Comparison of ENCODE assay signal across 1 cellular context in the genomic region with DNA sequence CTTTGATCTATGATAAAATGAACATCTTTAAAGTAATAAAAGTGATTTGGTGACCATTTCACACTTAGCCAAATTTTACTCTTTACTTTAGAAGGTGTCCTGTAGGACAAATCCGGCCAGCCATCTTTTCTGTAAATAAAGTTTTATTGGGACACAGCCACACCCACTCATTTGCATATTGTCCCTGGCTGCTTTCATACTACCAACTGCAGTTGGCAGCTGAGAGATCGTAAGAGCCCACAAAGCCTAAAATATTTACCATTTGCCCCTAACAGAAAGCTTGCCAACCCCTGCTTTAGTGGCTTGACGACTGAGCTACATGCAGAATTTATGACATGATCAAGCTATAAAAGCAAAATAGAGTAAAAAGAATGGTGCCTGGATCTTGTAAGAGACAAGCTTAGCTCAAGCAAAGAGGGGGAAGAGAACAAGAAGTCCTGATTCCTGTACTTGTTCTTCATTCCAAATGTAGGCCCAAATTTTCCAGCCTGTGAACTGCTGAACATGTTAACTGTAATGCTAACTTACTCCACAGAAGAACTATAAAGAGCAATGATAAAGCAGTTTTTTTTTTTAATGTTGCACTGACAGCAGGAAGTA.
TF ChIP-seq lines count a peak whose summit lies in the region.

No MANE protein-coding gene starts in this region.

TF ChIP-seq in K562, 482 proteins besides CTCF, POLR2A, EP300 and RAD21:
- TF ChIP-seq RBFOX2 (IDR thresholded peaks at IDR 0.05; ENCODE audit: low read depth, low read length): peak; percentile 12; the same call in 1 of the 2 replicates
- TF ChIP-seq MAFG (tag; conservative IDR thresholded peaks at IDR 0.05): peak; percentile 61
- TF ChIP-seq ZBTB40 (IDR thresholded peaks at IDR 0.05): peak; percentile 96
- TF ChIP-seq ZBTB40 (CRISPR knock-in tag; IDR thresholded peaks at IDR 0.05): peak; percentile 97
- TF ChIP-seq ZNF316 (IDR thresholded peaks at IDR 0.05): peak; percentile 34; the same call in 1 of the 2 replicates
- TF ChIP-seq YY1 (IDR thresholded peaks at IDR 0.05; ENCODE audit: borderline replicate concordance in 1 of 3, control insufficient read depth in 1 of 3, extremely low read depth in 1 of 3, insufficient read depth in 3 of 3, insufficient read length in 1 of 3, insufficient replicate concordance in 2 of 3, low read depth in 1 of 3, low read length in 2 of 3): peak in 1 of 3 experiments; percentile 28
- TF ChIP-seq ILF3 (IDR thresholded peaks at IDR 0.05; ENCODE audit: borderline replicate concordance): no peak
- TF ChIP-seq, protein P1, sequence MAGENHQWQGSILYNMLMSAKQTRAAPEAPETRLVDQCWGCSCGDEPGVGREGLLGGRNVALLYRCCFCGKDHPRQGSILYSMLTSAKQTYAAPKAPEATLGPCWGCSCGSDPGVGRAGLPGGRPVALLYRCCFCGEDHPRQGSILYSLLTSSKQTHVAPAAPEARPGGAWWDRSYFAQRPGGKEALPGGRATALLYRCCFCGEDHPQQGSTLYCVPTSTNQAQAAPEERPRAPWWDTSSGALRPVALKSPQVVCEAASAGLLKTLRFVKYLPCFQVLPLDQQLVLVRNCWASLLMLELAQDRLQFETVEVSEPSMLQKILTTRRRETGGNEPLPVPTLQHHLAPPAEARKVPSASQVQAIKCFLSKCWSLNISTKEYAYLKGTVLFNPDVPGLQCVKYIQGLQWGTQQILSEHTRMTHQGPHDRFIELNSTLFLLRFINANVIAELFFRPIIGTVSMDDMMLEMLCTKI (IDR thresholded peaks at IDR 0.05; ENCODE audit: partially characterized antibody): no peak
- 0 out of 2 replicates have a peak, but pooled peaks have one; percentile 22 for TF ChIP-seq ZKSCAN1 (IDR thresholded peaks at IDR 0.05; ENCODE audit: low read depth, low read length)
- no peak for TF ChIP-seq SRSF3 (IDR thresholded peaks at IDR 0.05; ENCODE audit: insufficient read depth, low read length)
TF ChIP-seq in K562: peak in this region for 6.
